In genomic region chr21:34077888-34078287, GRCh38 we compare ENCODE assay signal across 1 cellular context.
TF ChIP-seq lines count a peak whose summit lies in the region.

No MANE protein-coding gene starts in this region.

TF ChIP-seq in HepG2, 621 proteins besides CTCF, POLR2A, EP300 and RAD21:
- TF ChIP-seq MAFG (CRISPR knock-in tag; IDR thresholded peaks at IDR 0.05) (no peak), MLLT10 (CRISPR knock-in tag; IDR thresholded peaks at IDR 0.05) (no peak)
